ENCODE assay signal across 8 cellular contexts in the genomic region with DNA sequence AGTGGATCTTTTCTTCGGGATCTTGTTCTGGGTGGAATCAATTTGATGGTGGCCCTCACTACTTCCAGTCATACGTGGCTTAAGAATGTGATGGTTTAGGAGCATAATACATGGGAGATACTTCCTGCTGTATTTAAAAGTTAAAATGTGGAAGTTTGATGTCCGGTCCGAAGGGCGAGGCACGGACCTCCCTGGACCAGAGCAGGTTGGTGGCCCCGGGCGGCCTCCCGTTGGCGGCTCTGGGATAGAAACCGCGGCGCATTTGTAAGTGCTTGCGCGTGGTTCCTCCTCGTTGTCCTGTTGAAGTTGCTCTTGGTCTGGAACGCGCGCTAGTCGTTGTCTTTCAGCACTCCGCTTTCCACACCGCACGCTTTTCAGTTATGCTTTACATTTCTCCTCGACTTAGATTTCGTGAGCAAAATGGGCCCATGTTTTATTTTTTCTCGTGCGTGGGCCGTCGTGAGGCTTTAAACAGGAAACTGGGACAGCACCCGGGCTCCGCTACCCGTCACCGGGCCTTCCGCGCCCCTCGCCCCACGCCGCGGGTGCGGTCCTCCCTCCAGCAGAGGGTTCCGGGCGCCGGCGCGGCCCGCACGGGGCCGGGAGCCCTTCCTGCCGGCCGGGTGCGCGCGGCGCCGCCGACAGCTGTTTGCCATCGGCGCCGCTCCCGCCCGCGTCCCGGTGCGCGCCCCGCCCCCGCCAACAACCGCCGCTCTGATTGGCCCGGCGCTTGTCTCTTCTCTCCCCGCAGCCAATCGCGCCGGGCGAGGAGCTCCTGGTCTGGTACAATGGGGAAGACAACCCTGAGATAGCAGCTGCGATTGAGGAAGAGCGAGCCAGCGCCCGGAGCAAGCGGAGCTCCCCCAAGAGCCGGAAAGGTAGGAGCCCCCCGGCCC. TPM values are rescaled to one million over a fixed set of nuclear protein-coding genes. Genes with fewer than 3 reads are reported as not detected.
DNase-seq lines count a peak whose midpoint lies in the region; TF ChIP-seq lines count a peak whose summit lies in the region.

No MANE protein-coding gene starts in this region.

- peaks cover 36% of the 10 kb centered on the region for H3K4me1 Mint-ChIP-seq in neural progenitor cell

- DNase-seq in GF-D8 (lab: John Stamatoyannopoulos, UW) (peak; percentile 85), HCEC 1CT (peak; percentile 97), MG63 (peak; percentile 96), SHP77 (lab: John Stamatoyannopoulos, UW) (peak; percentile 85 to 97), activated gamma-delta T cell treated with Interleukin-2 at 50 U/mL for 16 hours (peak; percentile 95), foreskin fibroblast (peak; percentile 95 to 98), neural progenitor cell (ENCODE audit: low spot score) (peak; percentile 98)

- H3K36me3 Mint-ChIP-seq in neural progenitor cell = peaks cover 4% of the 10 kb centered on the region

- peaks cover 17% of the 10 kb centered on the region for H3F3A ChIP-seq in neural progenitor cell (ENCODE audit: low read depth)

- H3K4me3 Mint-ChIP-seq in neural progenitor cell = peak overlapping the region; percentile 92

- H3K79me2 ChIP-seq in neural progenitor cell (ENCODE audit: low read depth) = peaks cover 42% of the 10 kb centered on the region

- peak overlapping the region; percentile 86 for H3K27ac Mint-ChIP-seq in neural progenitor cell

- H3K4me2 ChIP-seq in neural progenitor cell = peak overlapping the region; percentile 98

- H3K9me3 ChIP-seq in MG63 = no peaks in the 10 kb centered on the region
- H3K9me3 ChIP-seq in neural progenitor cell (ENCODE audit: low read depth) = no peaks in the 10 kb centered on the region
- H3K9me3 ChIP-seq in stomach smooth muscle (ENCODE audit: control insufficient read depth in 2 of 2, low read length in 2 of 2) = no peaks in the 10 kb centered on the region

- H3K4me3 ChIP-seq in MG63 (peak overlapping the region; percentile 79), foreskin fibroblast (ENCODE audit: low read depth in 1 of 2, low read length in 2 of 2) (peak overlapping the region; percentile 73 to 92), neural progenitor cell (peak overlapping the region; percentile 97), stomach smooth muscle (ENCODE audit: low read length in 2 of 2) (peak overlapping the region; percentile 82 to 86)

- no peaks in the 10 kb centered on the region for H3K27me3 Mint-ChIP-seq in neural progenitor cell (ENCODE audit: insufficient read depth, low read depth)

- H2AFZ ChIP-seq in neural progenitor cell (replicated peaks) = peak overlapping the region; percentile 75

- H4K20me1 ChIP-seq in neural progenitor cell (ENCODE audit: low read depth) = peaks cover 43% of the 10 kb centered on the region

- H3K4me1 ChIP-seq in neural progenitor cell (peaks cover 17% of the 10 kb centered on the region), stomach smooth muscle (ENCODE audit: control insufficient read depth, insufficient read depth, low read length) (peaks cover 16% of the 10 kb centered on the region)

- H3K36me3 ChIP-seq in MG63 = peaks cover 8% of the 10 kb centered on the region
- no peaks in the 10 kb centered on the region for H3K36me3 ChIP-seq in neural progenitor cell
- H3K36me3 ChIP-seq in stomach smooth muscle (ENCODE audit: control insufficient read depth in 2 of 2, insufficient read depth in 2 of 2, low read length in 2 of 2) = peaks cover 3% of the 10 kb centered on the region in 2 donors

- H3K9ac ChIP-seq in neural progenitor cell (no peak overlapping the region), stomach smooth muscle (ENCODE audit: low read length in 2 of 2) (peak overlapping the region; percentile 69 to 80)

- TF ChIP-seq CTCF in foreskin fibroblast (IDR thresholded peaks at IDR 0.05; ENCODE audit: low read depth, low read length) (no peak), neural progenitor cell (IDR thresholded peaks at IDR 0.05) (peak; percentile 26)

- H3K27me3 ChIP-seq in MG63 = no peaks in the 10 kb centered on the region
- H3K27me3 ChIP-seq in neural progenitor cell = peaks cover 23% of the 10 kb centered on the region
- H3K27me3 ChIP-seq in stomach smooth muscle (ENCODE audit: control insufficient read depth in 1 of 2, insufficient read depth in 2 of 2, low read length in 2 of 2) = no peaks in the 10 kb centered on the region

- no peaks in the 10 kb centered on the region for H3K9me3 Mint-ChIP-seq in neural progenitor cell

- H3K27ac ChIP-seq in neural progenitor cell = no peak overlapping the region
- peak overlapping the region; percentile 84 for H3K27ac ChIP-seq in stomach smooth muscle (ENCODE audit: low read length)

RNA-seq across cellular contexts. Expression of a gene that starts 48.9 kb away (rescaled TPM):
- 0.79 and 2.1 TPM in 2 replicates for total RNA-seq in MG63 (2014; rRNA removed; shearing (Covaris generic); ENCODE audit: low replicate concordance)
- 17.9 and 22.0 TPM in 2 replicates for total RNA-seq in neural progenitor cell (ENCODE audit: low replicate concordance)
